Comparison of ENCODE assay signal across 1 cellular context in genomic region chr3:9947025-9947995, GRCh38.
TF ChIP-seq lines count a peak whose summit lies in the region.

No MANE protein-coding gene starts in this region.

TF ChIP-seq in HepG2, 621 proteins besides CTCF, POLR2A, EP300 and RAD21 (continued from another document and continues in another):
- TF ChIP-seq RNF2 (conservative IDR thresholded peaks at IDR 0.05; ENCODE audit: low read depth) (peak; percentile 85; the same call in 1 of the 2 replicates), ONECUT2 (CRISPR knock-in tag; IDR thresholded peaks at IDR 0.05) (peak; percentile 35; the same call in 1 of the 2 replicates), ZNF446 (CRISPR knock-in tag; IDR thresholded peaks at IDR 0.05) (peak; percentile 67), ZNF253 (CRISPR knock-in tag; IDR thresholded peaks at IDR 0.05; ENCODE audit: borderline replicate concordance) (peak; percentile 80; the same call in 1 of the 2 replicates), TOE1 (CRISPR knock-in tag; IDR thresholded peaks at IDR 0.05) (no peak), ZNF331 (CRISPR knock-in tag; IDR thresholded peaks at IDR 0.05) (peak; percentile 77), RBM39 (IDR thresholded peaks at IDR 0.05; ENCODE audit: low read depth, low read length, poor library complexity, severe bottlenecking) (peak; percentile 44), TCF12 (IDR thresholded peaks at IDR 0.05) (no peak), TCF12 (CRISPR knock-in tag; IDR thresholded peaks at IDR 0.05) (no peak), ZNF615 (CRISPR knock-in tag; IDR thresholded peaks at IDR 0.05; ENCODE audit: borderline replicate concordance) (0 out of 2 replicates have a peak, but pooled peaks have one; percentile 40), TBL1XR1 (IDR thresholded peaks at IDR 0.05; ENCODE audit: borderline replicate concordance, low read length, partially characterized antibody) (no peak), PCBP1 (IDR thresholded peaks at IDR 0.05; ENCODE audit: borderline replicate concordance, low read depth, low read length) (no peak), ZNF281 (CRISPR knock-in tag; IDR thresholded peaks at IDR 0.05; ENCODE audit: borderline replicate concordance) (peak; percentile 35; the same call in 1 of the 2 replicates), ATAD3A (CRISPR knock-in tag; IDR thresholded peaks at IDR 0.05) (no peak; the same call in 1 of the 2 replicates), ZNF407 (CRISPR knock-in tag; IDR thresholded peaks at IDR 0.05; ENCODE audit: not compliant biosample characterization) (peak; percentile 81), ZNF160 (CRISPR knock-in tag; IDR thresholded peaks at IDR 0.05) (peak; percentile 32), ZNF777 (CRISPR knock-in tag; IDR thresholded peaks at IDR 0.05) (peak; percentile 83), ZBTB8A (CRISPR knock-in tag; IDR thresholded peaks at IDR 0.05; ENCODE audit: borderline replicate concordance, low read depth) (no peak), DPF2 (CRISPR knock-in tag; IDR thresholded peaks at IDR 0.05; ENCODE audit: borderline replicate concordance, low read depth) (no peak), SRY (CRISPR knock-in tag; IDR thresholded peaks at IDR 0.05) (peak; percentile 85; the same call in 1 of the 2 replicates), RFXANK (CRISPR knock-in tag; IDR thresholded peaks at IDR 0.05) (no peak), MBNL3 (CRISPR knock-in tag; conservative IDR thresholded peaks at IDR 0.05) (no peak), PRPF4 (IDR thresholded peaks at IDR 0.05; ENCODE audit: low read depth, low read length, poor library complexity, severe bottlenecking) (no peak), KDM1A (CRISPR knock-in tag; IDR thresholded peaks at IDR 0.05) (no peak), BHLHE40 (IDR thresholded peaks at IDR 0.05; ENCODE audit: low read length) (peak; percentile 61), ZFP1 (CRISPR knock-in tag; IDR thresholded peaks at IDR 0.05) (no peak), HNRNPUL1 (IDR thresholded peaks at IDR 0.05; ENCODE audit: low read depth, low read length) (no peak; the same call in 1 of the 2 replicates), SETDB1 (CRISPR knock-in tag; IDR thresholded peaks at IDR 0.05; ENCODE audit: borderline replicate concordance) (no peak), BORCS8-MEF2B (CRISPR knock-in tag; IDR thresholded peaks at IDR 0.05) (peak; percentile 96), THYN1 (CRISPR knock-in tag; IDR thresholded peaks at IDR 0.05; ENCODE audit: borderline replicate concordance, low read depth) (no peak), ZFAT (CRISPR knock-in tag; conservative IDR thresholded peaks at IDR 0.05) (0 out of 2 replicates have a peak, but pooled peaks have one; percentile 72), TBP (CRISPR knock-in tag; IDR thresholded peaks at IDR 0.05) (0 out of 2 replicates have a peak, but pooled peaks have one; percentile 41), ZNF24 (IDR thresholded peaks at IDR 0.05) (no peak)
- TF ChIP-seq, protein P1, sequence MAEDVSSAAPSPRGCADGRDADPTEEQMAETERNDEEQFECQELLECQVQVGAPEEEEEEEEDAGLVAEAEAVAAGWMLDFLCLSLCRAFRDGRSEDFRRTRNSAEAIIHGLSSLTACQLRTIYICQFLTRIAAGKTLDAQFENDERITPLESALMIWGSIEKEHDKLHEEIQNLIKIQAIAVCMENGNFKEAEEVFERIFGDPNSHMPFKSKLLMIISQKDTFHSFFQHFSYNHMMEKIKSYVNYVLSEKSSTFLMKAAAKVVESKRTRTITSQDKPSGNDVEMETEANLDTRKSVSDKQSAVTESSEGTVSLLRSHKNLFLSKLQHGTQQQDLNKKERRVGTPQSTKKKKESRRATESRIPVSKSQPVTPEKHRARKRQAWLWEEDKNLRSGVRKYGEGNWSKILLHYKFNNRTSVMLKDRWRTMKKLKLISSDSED (CRISPR knock-in tag; IDR thresholded peaks at IDR 0.05): no peak
- TF ChIP-seq, protein P2, sequence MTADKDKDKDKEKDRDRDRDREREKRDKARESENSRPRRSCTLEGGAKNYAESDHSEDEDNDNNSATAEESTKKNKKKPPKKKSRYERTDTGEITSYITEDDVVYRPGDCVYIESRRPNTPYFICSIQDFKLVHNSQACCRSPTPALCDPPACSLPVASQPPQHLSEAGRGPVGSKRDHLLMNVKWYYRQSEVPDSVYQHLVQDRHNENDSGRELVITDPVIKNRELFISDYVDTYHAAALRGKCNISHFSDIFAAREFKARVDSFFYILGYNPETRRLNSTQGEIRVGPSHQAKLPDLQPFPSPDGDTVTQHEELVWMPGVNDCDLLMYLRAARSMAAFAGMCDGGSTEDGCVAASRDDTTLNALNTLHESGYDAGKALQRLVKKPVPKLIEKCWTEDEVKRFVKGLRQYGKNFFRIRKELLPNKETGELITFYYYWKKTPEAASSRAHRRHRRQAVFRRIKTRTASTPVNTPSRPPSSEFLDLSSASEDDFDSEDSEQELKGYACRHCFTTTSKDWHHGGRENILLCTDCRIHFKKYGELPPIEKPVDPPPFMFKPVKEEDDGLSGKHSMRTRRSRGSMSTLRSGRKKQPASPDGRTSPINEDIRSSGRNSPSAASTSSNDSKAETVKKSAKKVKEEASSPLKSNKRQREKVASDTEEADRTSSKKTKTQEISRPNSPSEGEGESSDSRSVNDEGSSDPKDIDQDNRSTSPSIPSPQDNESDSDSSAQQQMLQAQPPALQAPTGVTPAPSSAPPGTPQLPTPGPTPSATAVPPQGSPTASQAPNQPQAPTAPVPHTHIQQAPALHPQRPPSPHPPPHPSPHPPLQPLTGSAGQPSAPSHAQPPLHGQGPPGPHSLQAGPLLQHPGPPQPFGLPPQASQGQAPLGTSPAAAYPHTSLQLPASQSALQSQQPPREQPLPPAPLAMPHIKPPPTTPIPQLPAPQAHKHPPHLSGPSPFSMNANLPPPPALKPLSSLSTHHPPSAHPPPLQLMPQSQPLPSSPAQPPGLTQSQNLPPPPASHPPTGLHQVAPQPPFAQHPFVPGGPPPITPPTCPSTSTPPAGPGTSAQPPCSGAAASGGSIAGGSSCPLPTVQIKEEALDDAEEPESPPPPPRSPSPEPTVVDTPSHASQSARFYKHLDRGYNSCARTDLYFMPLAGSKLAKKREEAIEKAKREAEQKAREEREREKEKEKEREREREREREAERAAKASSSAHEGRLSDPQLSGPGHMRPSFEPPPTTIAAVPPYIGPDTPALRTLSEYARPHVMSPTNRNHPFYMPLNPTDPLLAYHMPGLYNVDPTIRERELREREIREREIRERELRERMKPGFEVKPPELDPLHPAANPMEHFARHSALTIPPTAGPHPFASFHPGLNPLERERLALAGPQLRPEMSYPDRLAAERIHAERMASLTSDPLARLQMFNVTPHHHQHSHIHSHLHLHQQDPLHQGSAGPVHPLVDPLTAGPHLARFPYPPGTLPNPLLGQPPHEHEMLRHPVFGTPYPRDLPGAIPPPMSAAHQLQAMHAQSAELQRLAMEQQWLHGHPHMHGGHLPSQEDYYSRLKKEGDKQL (CRISPR knock-in tag; IDR thresholded peaks at IDR 0.05; ENCODE audit: low read depth): peak; percentile 18; the same call in 1 of the 2 replicates
- TF ChIP-seq, protein P3, sequence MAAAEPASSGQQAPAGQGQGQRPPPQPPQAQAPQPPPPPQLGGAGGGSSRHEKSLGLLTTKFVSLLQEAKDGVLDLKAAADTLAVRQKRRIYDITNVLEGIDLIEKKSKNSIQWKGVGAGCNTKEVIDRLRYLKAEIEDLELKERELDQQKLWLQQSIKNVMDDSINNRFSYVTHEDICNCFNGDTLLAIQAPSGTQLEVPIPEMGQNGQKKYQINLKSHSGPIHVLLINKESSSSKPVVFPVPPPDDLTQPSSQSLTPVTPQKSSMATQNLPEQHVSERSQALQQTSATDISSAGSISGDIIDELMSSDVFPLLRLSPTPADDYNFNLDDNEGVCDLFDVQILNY (CRISPR knock-in tag; conservative IDR thresholded peaks at IDR 0.05): no peak
- TF ChIP-seq, protein P4, sequence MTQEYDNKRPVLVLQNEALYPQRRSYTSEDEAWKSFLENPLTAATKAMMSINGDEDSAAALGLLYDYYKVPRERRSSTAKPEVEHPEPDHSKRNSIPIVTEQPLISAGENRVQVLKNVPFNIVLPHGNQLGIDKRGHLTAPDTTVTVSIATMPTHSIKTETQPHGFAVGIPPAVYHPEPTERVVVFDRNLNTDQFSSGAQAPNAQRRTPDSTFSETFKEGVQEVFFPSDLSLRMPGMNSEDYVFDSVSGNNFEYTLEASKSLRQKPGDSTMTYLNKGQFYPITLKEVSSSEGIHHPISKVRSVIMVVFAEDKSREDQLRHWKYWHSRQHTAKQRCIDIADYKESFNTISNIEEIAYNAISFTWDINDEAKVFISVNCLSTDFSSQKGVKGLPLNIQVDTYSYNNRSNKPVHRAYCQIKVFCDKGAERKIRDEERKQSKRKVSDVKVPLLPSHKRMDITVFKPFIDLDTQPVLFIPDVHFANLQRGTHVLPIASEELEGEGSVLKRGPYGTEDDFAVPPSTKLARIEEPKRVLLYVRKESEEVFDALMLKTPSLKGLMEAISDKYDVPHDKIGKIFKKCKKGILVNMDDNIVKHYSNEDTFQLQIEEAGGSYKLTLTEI (CRISPR knock-in tag; conservative IDR thresholded peaks at IDR 0.05): no peak
